8 cellular contexts compared by ENCODE assay signal in the genomic region with DNA sequence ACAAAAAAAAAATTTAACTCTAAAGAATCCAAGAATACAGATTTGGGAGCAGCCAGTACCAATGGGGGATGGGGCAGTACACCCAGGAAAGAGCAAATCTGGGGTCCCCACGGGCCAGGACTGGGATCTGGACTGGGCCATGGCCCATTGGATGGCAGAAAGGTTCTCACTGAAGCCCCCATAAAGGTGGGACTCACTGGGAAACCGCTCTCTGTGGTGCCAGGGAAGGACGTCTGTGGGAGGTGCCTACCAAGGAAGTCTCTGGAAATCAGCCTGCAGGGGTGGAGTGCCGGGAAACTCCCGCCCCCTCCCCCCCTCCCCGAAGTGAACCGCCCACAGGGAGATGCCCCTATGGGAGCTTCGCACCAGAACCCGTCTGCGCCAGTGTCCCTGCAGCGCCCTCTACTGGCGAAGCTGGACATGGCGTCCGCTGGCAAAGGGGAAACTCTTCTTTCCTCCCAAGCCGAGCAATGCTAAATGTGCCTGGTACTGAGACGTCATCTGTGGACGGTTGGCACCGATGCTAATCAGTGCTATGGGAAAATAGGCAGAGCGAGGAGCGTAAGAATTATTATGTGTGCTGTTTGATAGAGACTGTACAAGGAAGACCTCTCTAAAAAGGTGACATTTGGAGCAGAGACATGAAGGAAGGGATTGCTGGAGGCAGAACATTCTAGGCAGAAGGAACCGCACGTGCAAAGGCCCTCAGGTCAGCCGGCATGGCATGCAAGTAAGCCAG.
DNase-seq lines count a peak whose midpoint lies in the region; TF ChIP-seq lines count a peak whose summit lies in the region.

No MANE protein-coding gene starts in this region.

- H3K4me3 Mint-ChIP-seq in mesothelial cell of epicardium: no peak overlapping the region

- no peaks in the 10 kb centered on the region for H3K4me1 ChIP-seq in GM23248 (ENCODE audit: insufficient read depth)

- no peaks in the 10 kb centered on the region for H3K9me3 ChIP-seq in GM23248 (ENCODE audit: low read depth)

- H3F3A ChIP-seq in GM23248 (ENCODE audit: insufficient read depth): no peaks in the 10 kb centered on the region

- H3K4me2 ChIP-seq in GM23248 (ENCODE audit: unreplicated experiment): no peak overlapping the region

- H2AFZ ChIP-seq in GM23248: no peak overlapping the region

- no peaks in the 10 kb centered on the region for H3K36me3 ChIP-seq in GM23248 (ENCODE audit: low read depth)

- no peaks in the 10 kb centered on the region for H4K20me1 ChIP-seq in GM23248 (ENCODE audit: insufficient read depth)

- H3K4me3 ChIP-seq in GM23248: no peak overlapping the region
- peak overlapping the region in 6 of 59 donors; percentile 2 to 28 (median 23) for H3K4me3 ChIP-seq in dorsolateral prefrontal cortex

- 16 to 22% methylated on average over 18 to 23 of the region's 23 CpGs for WGBS in GM23248 (ENCODE audit: low coverage in 1 of 2, low lambda C conversion rate in 2 of 2, missing lambda C conversion rate in 2 of 2), 2 experiments

- H3K27ac ChIP-seq in GM23248 (no peak overlapping the region), dorsolateral prefrontal cortex (peak overlapping the region in 1 of 59 donors; percentile 15)

- peak; percentile 15 for DNase-seq in DMS53 treated with DMSO at 0.1 percent for 48 hours (lab: John Stamatoyannopoulos, UW; ENCODE audit: unreplicated experiment)
- peak; percentile 62 for DNase-seq in GM23248
- DNase-seq in NCI-H1694 treated with DMSO at 0.1 percent for 48 hours (lab: John Stamatoyannopoulos, UW): peak; percentile 16
- peak; percentile 82 for DNase-seq in activated CD4-positive, alpha-beta T cell treated with anti-CD3 and anti-CD28 coated beads, Interleukin-2, amount 50 U/mL, for 1 hour
- peak; percentile 20 to 81 (median 69) for DNase-seq in dorsolateral prefrontal cortex
- DNase-seq in mesothelial cell of epicardium (ENCODE audit: low spot score in 2 of 2, unreplicated experiment in 2 of 2): peak; percentile 27 to 68
- peak; percentile 59 to 67 for DNase-seq in stimulated activated CD8-positive, alpha-beta memory T cell treated with anti-CD3 and anti-CD28 coated beads, Interleukin-7, amount 100 ng/mL, for 1 hour (ENCODE audit: low read depth in 2 of 2)
- no peak for DNase-seq in DMS153 (lab: John Stamatoyannopoulos, UW)

- TF ChIP-seq CTCF in dorsolateral prefrontal cortex (IDR thresholded peaks at IDR 0.05 in 54 of 56, conservative IDR thresholded peaks at IDR 0.05 in 2 of 56; ENCODE audit: low read depth in 1 of 56, partially characterized antibody in 56 of 56) (peak; percentile 56 to 92 (median 84)), mesothelial cell of epicardium (IDR thresholded peaks at IDR 0.05; ENCODE audit: unreplicated experiment) (peak; percentile 75)

- peaks cover 5% of the 10 kb centered on the region for H3K9me3 Mint-ChIP-seq in mesothelial cell of epicardium

- H3K27me3 ChIP-seq in GM23248 (replicated peaks; ENCODE audit: insufficient read depth) (no peaks in the 10 kb centered on the region), dorsolateral prefrontal cortex (no peaks in the 10 kb centered on the region)

- in situ Hi-C loops in GM23248 (cut with MboI): no loop called here

- intact Hi-C loops in dorsolateral prefrontal cortex (cut with DNase I): loop anchor here (2.0 to 10.0 kb wide), 3 partner anchors 266 to 834 kb away; a partner anchor contains a TSS

- no peaks in the 10 kb centered on the region for H3K9me2 ChIP-seq in GM23248 (ENCODE audit: insufficient read depth)

- H3K27me3 Mint-ChIP-seq in mesothelial cell of epicardium (ENCODE audit: low read depth): no peaks in the 10 kb centered on the region

- no peak overlapping the region for H3K27ac Mint-ChIP-seq in mesothelial cell of epicardium

- no peaks in the 10 kb centered on the region for H3K79me2 ChIP-seq in GM23248 (ENCODE audit: insufficient read depth)

- no peaks in the 10 kb centered on the region for H3K4me1 Mint-ChIP-seq in mesothelial cell of epicardium

- no peak overlapping the region for H3K9ac ChIP-seq in GM23248

- H3K36me3 Mint-ChIP-seq in mesothelial cell of epicardium: no peaks in the 10 kb centered on the region
